8 cellular contexts compared by ENCODE assay signal in the genomic region with DNA sequence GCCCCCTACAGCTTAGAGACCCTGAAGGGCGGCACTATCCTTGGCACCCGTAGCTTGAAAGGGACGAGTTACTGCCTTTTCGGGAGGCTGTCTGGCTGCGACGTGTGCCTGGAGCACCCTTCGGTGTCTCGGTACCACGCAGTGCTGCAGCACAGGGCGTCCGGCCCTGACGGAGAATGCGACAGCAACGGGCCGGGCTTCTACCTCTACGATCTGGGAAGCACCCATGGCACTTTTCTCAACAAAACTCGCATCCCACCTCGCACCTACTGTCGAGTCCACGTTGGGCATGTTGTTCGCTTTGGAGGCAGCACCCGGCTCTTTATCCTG. TPM values are rescaled to one million over a fixed set of nuclear protein-coding genes. Genes with fewer than 3 reads are reported as not detected.
DNase-seq lines count a peak whose midpoint lies in the region; ATAC-seq and TF ChIP-seq lines count a peak whose summit lies in the region.

No MANE protein-coding gene starts in this region.

- H3K4me1 ChIP-seq in thyroid gland = peaks cover 16 to 17% of the 10 kb centered on the region in 2 donors

- ATAC-seq in GM18861 (IDR thresholded peaks at IDR 0.05; ENCODE audit: unreplicated experiment) (peak; percentile 24), HG03469 (IDR thresholded peaks at IDR 0.05; ENCODE audit: unreplicated experiment) (peak; percentile 18), left lobe of liver (peak; percentile 9), GM19035 (IDR thresholded peaks at IDR 0.05; ENCODE audit: unreplicated experiment) (no peak), HG03039 (IDR thresholded peaks at IDR 0.05; ENCODE audit: unreplicated experiment) (no peak)

- H3K27me3 ChIP-seq in thyroid gland = no peaks in the 10 kb centered on the region

- H3K27ac ChIP-seq in angular gyrus (ENCODE audit: low read depth, low read length) (peak overlapping the region; percentile 92), thyroid gland (peak overlapping the region in 2 of 3 donors; percentile 88 to 89)

- WGBS in thyroid gland, 2 donors = 2 to 3% methylated on average over 9 to 21 of the region's 22 CpGs

- intact Hi-C loops in thyroid gland (cut with DNase I) = loop anchor here (10.0 kb wide), 1 partner anchor 169 kb away; the partner anchor contains the start of genes FNDC4 and GCKR

- H3K4me3 ChIP-seq in thyroid gland (replicated peaks in 1 of 3) = peak overlapping the region; percentile 62 to 84 (median 68)

- peaks cover 30 to 34% of the 10 kb centered on the region in 2 donors for H3K36me3 ChIP-seq in thyroid gland

- no peak for TF ChIP-seq POLR2A in thyroid gland (IDR thresholded peaks at IDR 0.05)

- no peaks in the 10 kb centered on the region for H3K9me3 ChIP-seq in thyroid gland

- DNase-seq in left lobe of liver (ENCODE audit: low spot score) = no peak
- no peak for DNase-seq in thyroid gland
- DNase-seq in amniotic stem cell (lab: John Stamatoyannopoulos, UW) = no peak

- no peak for TF ChIP-seq CTCF in thyroid gland (IDR thresholded peaks at IDR 0.05)

RNA-seq across cellular contexts. Expression of gene SLC4A1AP, which starts 0.5 kb away (rescaled TPM):
- total RNA-seq in left lobe of liver = 7.6 TPM
- 10 to 100 TPM; 16.5 to 26.6 (median 23.4) TPM for total RNA-seq in thyroid gland

RNA-seq across cellular contexts. Expression of gene SUPT7L, which starts 0.8 kb away (rescaled TPM):
- 12.2 TPM for total RNA-seq in left lobe of liver
- total RNA-seq in thyroid gland = 10 to 100 TPM; 24.9 to 38.1 (median 29.6) TPM

RNA-seq across cellular contexts. Expression of gene GPN1, which starts 35.4 kb away (rescaled TPM):
- total RNA-seq in left lobe of liver (8.6 TPM), thyroid gland (10 to 100 TPM; 24.2 to 26.9 (median 24.9) TPM)

RNA-seq across cellular contexts. Expression of gene CCDC121, which starts 35.4 kb away (rescaled TPM):
- total RNA-seq in left lobe of liver = 1.2 TPM
- 1 to 10 TPM; 7.2 to 9.9 (median 8.0) TPM for total RNA-seq in thyroid gland

Comparison
In these comparisons a context has a peak if more than half of its experiments do, and no peak if none do; other contexts are left out.
1. ATAC-seq: peak in GM18861 (single experiment), HG03469 (single experiment) and left lobe of liver (single experiment); none in GM19035 (single experiment) and HG03039 (single experiment).